8 cellular contexts compared by ENCODE assay signal in the genomic region with DNA sequence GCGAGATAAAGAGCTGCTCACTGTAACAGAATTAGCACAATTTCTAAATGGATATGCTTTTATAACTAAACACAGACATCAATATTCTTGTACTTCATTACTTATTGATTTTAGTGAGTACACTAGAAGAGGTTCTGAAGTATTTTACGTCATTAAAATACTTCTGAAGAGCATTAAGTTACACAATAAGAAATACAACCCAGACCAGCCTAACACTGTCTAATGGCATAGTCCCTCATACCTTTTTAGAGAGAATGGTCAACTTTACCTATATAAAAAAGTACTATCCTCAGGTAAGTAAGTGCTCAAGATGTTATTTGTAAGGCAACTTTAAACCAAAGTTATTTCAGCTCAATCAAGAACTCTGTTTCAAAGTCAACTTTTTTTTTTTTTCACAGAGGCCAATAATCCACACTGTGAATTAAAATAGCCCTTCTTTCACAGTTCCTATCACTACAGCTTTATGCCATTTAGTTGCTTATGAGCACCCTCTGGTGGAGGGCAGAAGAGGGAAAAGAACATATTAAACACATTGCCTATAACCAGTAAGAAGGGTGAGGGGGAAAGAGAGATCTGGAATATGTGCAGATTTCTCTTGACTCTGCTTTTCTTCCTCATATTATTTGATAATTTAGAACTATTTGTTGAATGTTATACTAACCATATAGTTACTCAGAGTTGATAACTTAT.
DNase-seq lines count a peak whose midpoint lies in the region; TF ChIP-seq lines count a peak whose summit lies in the region.

No MANE protein-coding gene starts in this region.

- no peak overlapping the region for H3K4me2 ChIP-seq in PC-9

- no peak overlapping the region for H3K4me3 Mint-ChIP-seq in type B pancreatic cell

- no peak overlapping the region for H3K27ac Mint-ChIP-seq in type B pancreatic cell

- peak; percentile 57 for TF ChIP-seq RAD21 in Ishikawa (IDR thresholded peaks at IDR 0.05; ENCODE audit: low read depth)

- no peaks in the 10 kb centered on the region for H3K79me2 ChIP-seq in PC-9 (ENCODE audit: low read depth)

- POLR2A ChIA-PET in PC-9 (lab: Charles Lee; ENCODE audit: unreplicated experiment): interaction anchor here (0.6 kb wide), 1 partner anchor 65 kb away, joined by 5 read pairs; no protein-coding TSS in a partner anchor

- H4K20me1 ChIP-seq in PC-9 (ENCODE audit: insufficient read depth): no peaks in the 10 kb centered on the region

- no peak for TF ChIP-seq POLR2A in uterus (IDR thresholded peaks at IDR 0.05)

- H3K9me3 ChIP-seq in PC-9 (ENCODE audit: insufficient read depth, low read depth) (no peaks in the 10 kb centered on the region), uterus (no peaks in the 10 kb centered on the region)

- intact Hi-C loops in PC-9 (cut with micrococcal nuclease; ENCODE audit: unreplicated experiment) (loop anchor here (1.0 kb wide), 1 partner anchor 237 kb away; no protein-coding TSS in a partner anchor), uterus (cut with DNase I; ENCODE audit: low total_unique reads) (no loop called here)

- peak; percentile 72 for TF ChIP-seq CTCF in PC-9 (conservative IDR thresholded peaks at IDR 0.05)
- TF ChIP-seq CTCF in fibroblast of mammary gland (conservative IDR thresholded peaks at IDR 0.05; ENCODE audit: control insufficient read depth, insufficient read depth, low read depth, low read length): peak; percentile 59
- TF ChIP-seq CTCF in type B pancreatic cell (conservative IDR thresholded peaks at IDR 0.05): peak; percentile 67
- TF ChIP-seq CTCF in uterus (IDR thresholded peaks at IDR 0.05): no peak

- no peak for TF ChIP-seq EP300 in Ishikawa (IDR thresholded peaks at IDR 0.05; ENCODE audit: borderline replicate concordance)

- CTCF ChIA-PET in PC-9 (lab: Charles Lee): interaction anchor here (0.6 to 0.7 kb wide), 4 partner anchors 36 to 252 kb away, joined by 3 to 7 read pairs (median 3); no protein-coding TSS in a partner anchor

- peaks cover 8% of the 10 kb centered on the region; the same call in 1 of the 2 replicates for H3F3A ChIP-seq in PC-9 (ENCODE audit: insufficient read depth, low read depth)

- no peaks in the 10 kb centered on the region for H3K36me3 Mint-ChIP-seq in type B pancreatic cell

- DNase-seq in SHP77 (lab: John Stamatoyannopoulos, UW) (peak; percentile 7 to 21), SHP77 treated with DMSO at 0.1 percent for 48 hours (lab: John Stamatoyannopoulos, UW) (no peak), PC-9 (no peak), fibroblast of mammary gland (ENCODE audit: low read depth) (peak; percentile 48), type B pancreatic cell (ENCODE audit: extremely low spot score, unreplicated experiment) (no peak), uterus (no peak), AG20443 (ENCODE audit: low spot score) (no peak)

- H3K36me3 ChIP-seq in PC-9 (ENCODE audit: low read depth) (no peaks in the 10 kb centered on the region), uterus (no peaks in the 10 kb centered on the region)

- no peaks in the 10 kb centered on the region for H3K27me3 Mint-ChIP-seq in type B pancreatic cell

- no TSS peak for BruUV-seq in PC-9 (replicated peaks; lab: Mats Ljungman, UMichigan)

- H3K4me1 Mint-ChIP-seq in type B pancreatic cell (ENCODE audit: unreplicated experiment): peaks cover 7% of the 10 kb centered on the region

- no peaks in the 10 kb centered on the region for H3K9me2 ChIP-seq in PC-9 (ENCODE audit: insufficient read depth)

- no peak overlapping the region for H3K27ac ChIP-seq in PC-9
- no peak overlapping the region for H3K27ac ChIP-seq in uterus

- H3K27me3 ChIP-seq in PC-9 (ENCODE audit: insufficient read depth, low read depth) (no peaks in the 10 kb centered on the region), uterus (no peaks in the 10 kb centered on the region)

- H2AFZ ChIP-seq in PC-9: no peak overlapping the region

- H3K4me3 ChIP-seq in PC-9: no peak overlapping the region
- no peak overlapping the region for H3K4me3 ChIP-seq in fibroblast of mammary gland (ENCODE audit: control insufficient read depth, low read depth, low read length)
- no peak overlapping the region for H3K4me3 ChIP-seq in uterus

- H3K4me1 ChIP-seq in PC-9 (replicated peaks; ENCODE audit: insufficient read depth) (no peaks in the 10 kb centered on the region), uterus (no peaks in the 10 kb centered on the region)

- no peaks in the 10 kb centered on the region for H3K9me3 Mint-ChIP-seq in type B pancreatic cell

TF ChIP-seq in Ishikawa, 13 proteins besides CTCF, POLR2A, EP300 and RAD21:
- TF ChIP-seq, protein P1, sequence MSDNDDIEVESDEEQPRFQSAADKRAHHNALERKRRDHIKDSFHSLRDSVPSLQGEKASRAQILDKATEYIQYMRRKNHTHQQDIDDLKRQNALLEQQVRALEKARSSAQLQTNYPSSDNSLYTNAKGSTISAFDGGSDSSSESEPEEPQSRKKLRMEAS (IDR thresholded peaks at IDR 0.05): no peak
- TF ChIP-seq, protein P2, sequence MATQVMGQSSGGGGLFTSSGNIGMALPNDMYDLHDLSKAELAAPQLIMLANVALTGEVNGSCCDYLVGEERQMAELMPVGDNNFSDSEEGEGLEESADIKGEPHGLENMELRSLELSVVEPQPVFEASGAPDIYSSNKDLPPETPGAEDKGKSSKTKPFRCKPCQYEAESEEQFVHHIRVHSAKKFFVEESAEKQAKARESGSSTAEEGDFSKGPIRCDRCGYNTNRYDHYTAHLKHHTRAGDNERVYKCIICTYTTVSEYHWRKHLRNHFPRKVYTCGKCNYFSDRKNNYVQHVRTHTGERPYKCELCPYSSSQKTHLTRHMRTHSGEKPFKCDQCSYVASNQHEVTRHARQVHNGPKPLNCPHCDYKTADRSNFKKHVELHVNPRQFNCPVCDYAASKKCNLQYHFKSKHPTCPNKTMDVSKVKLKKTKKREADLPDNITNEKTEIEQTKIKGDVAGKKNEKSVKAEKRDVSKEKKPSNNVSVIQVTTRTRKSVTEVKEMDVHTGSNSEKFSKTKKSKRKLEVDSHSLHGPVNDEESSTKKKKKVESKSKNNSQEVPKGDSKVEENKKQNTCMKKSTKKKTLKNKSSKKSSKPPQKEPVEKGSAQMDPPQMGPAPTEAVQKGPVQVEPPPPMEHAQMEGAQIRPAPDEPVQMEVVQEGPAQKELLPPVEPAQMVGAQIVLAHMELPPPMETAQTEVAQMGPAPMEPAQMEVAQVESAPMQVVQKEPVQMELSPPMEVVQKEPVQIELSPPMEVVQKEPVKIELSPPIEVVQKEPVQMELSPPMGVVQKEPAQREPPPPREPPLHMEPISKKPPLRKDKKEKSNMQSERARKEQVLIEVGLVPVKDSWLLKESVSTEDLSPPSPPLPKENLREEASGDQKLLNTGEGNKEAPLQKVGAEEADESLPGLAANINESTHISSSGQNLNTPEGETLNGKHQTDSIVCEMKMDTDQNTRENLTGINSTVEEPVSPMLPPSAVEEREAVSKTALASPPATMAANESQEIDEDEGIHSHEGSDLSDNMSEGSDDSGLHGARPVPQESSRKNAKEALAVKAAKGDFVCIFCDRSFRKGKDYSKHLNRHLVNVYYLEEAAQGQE (IDR thresholded peaks at IDR 0.05; ENCODE audit: low read depth): no peak
- TF ChIP-seq, protein P3, sequence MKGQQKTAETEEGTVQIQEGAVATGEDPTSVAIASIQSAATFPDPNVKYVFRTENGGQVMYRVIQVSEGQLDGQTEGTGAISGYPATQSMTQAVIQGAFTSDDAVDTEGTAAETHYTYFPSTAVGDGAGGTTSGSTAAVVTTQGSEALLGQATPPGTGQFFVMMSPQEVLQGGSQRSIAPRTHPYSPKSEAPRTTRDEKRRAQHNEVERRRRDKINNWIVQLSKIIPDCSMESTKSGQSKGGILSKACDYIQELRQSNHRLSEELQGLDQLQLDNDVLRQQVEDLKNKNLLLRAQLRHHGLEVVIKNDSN (IDR thresholded peaks at IDR 0.05): no peak
- TF ChIP-seq TAF1 (IDR thresholded peaks at IDR 0.05; ENCODE audit: low read depth): no peak
- TF ChIP-seq FOXM1 (IDR thresholded peaks at IDR 0.05; ENCODE audit: borderline replicate concordance, low read depth): no peak
- TF ChIP-seq EGR1 (IDR thresholded peaks at IDR 0.05): no peak
- no peak for TF ChIP-seq TCF12 (IDR thresholded peaks at IDR 0.05; ENCODE audit: low read depth)
- no peak for TF ChIP-seq TEAD4 (IDR thresholded peaks at IDR 0.05)
- TF ChIP-seq CREB1 (IDR thresholded peaks at IDR 0.05; ENCODE audit: low read depth): no peak
- no peak for TF ChIP-seq CEBPB (IDR thresholded peaks at IDR 0.05)
- TF ChIP-seq NFIC (IDR thresholded peaks at IDR 0.05): no peak
- TF ChIP-seq YY1 (IDR thresholded peaks at IDR 0.05; ENCODE audit: low read depth): no peak
- TF ChIP-seq ZBTB7A (IDR thresholded peaks at IDR 0.05; ENCODE audit: low read depth): no peak

Comparison
In these comparisons a context has a peak if more than half of its experiments do, and no peak if none do; other contexts are left out.
1. DNase-seq: peak in SHP77 (2 of 2) and fibroblast of mammary gland (single experiment); none in SHP77 treated with DMSO at 0.1 percent for 48 hours (single experiment), PC-9 (0 of 2), type B pancreatic cell (single experiment), uterus (0 of 2) and AG20443 (single experiment).
2. CTCF ChIP-seq: peak in PC-9 (single experiment), fibroblast of mammary gland (single experiment) and type B pancreatic cell (single experiment); none in uterus (0 of 4).